4 cellular contexts compared by ENCODE assay signal in genomic region chr20:37661536-37661935, GRCh38.
TF ChIP-seq lines count a peak whose summit lies in the region.

No MANE protein-coding gene starts in this region.

TF ChIP-seq in SK-N-SH treated with all-trans-retinoic acid at 6 μM for 48 hours, 23 proteins besides CTCF, POLR2A, EP300 and RAD21 (continued from another document):
- TF ChIP-seq PATZ1 (CRISPR knock-in tag; IDR thresholded peaks at IDR 0.05; ENCODE audit: borderline replicate concordance) (no peak), ZNF70 (CRISPR knock-in tag; IDR thresholded peaks at IDR 0.05) (peak; percentile 96)

TF ChIP-seq in SK-N-SH, 30 proteins besides CTCF, POLR2A, EP300 and RAD21:
- no peak for TF ChIP-seq REST (IDR thresholded peaks at IDR 0.05; ENCODE audit: low read depth, low read length)

TF ChIP-seq in GM23338, 12 proteins besides CTCF, POLR2A, EP300 and RAD21 (continued from another document):
- TF ChIP-seq ZNF462 (CRISPR knock-in tag; IDR thresholded peaks at IDR 0.05) = no peak
- TF ChIP-seq NANOG (IDR thresholded peaks at IDR 0.05; ENCODE audit: borderline replicate concordance) = no peak
- no peak for TF ChIP-seq STAT1 (IDR thresholded peaks at IDR 0.05; ENCODE audit: unreplicated experiment)
- no peak for TF ChIP-seq REST (IDR thresholded peaks at IDR 0.05; ENCODE audit: unreplicated experiment)
- no peak for TF ChIP-seq ZNF331 (CRISPR knock-in tag; IDR thresholded peaks at IDR 0.05; ENCODE audit: low read depth)
- TF ChIP-seq ETS1 (IDR thresholded peaks at IDR 0.05) = no peak
- no peak for TF ChIP-seq POLR2AphosphoS5 (IDR thresholded peaks at IDR 0.05; ENCODE audit: low read depth)
- TF ChIP-seq CREB1 (CRISPR knock-in tag; IDR thresholded peaks at IDR 0.05; ENCODE audit: low read depth) = no peak
- TF ChIP-seq JUNB (IDR thresholded peaks at IDR 0.05; ENCODE audit: unreplicated experiment) = no peak
- TF ChIP-seq ZNF114 (CRISPR knock-in tag; IDR thresholded peaks at IDR 0.05) = no peak
- TF ChIP-seq EZH2 (IDR thresholded peaks at IDR 0.05; ENCODE audit: low read depth, unreplicated experiment) = no peak

TF ChIP-seq in WTC11, 78 proteins besides CTCF, POLR2A, EP300 and RAD21 (continued from another document):
- TF ChIP-seq, protein P1, sequence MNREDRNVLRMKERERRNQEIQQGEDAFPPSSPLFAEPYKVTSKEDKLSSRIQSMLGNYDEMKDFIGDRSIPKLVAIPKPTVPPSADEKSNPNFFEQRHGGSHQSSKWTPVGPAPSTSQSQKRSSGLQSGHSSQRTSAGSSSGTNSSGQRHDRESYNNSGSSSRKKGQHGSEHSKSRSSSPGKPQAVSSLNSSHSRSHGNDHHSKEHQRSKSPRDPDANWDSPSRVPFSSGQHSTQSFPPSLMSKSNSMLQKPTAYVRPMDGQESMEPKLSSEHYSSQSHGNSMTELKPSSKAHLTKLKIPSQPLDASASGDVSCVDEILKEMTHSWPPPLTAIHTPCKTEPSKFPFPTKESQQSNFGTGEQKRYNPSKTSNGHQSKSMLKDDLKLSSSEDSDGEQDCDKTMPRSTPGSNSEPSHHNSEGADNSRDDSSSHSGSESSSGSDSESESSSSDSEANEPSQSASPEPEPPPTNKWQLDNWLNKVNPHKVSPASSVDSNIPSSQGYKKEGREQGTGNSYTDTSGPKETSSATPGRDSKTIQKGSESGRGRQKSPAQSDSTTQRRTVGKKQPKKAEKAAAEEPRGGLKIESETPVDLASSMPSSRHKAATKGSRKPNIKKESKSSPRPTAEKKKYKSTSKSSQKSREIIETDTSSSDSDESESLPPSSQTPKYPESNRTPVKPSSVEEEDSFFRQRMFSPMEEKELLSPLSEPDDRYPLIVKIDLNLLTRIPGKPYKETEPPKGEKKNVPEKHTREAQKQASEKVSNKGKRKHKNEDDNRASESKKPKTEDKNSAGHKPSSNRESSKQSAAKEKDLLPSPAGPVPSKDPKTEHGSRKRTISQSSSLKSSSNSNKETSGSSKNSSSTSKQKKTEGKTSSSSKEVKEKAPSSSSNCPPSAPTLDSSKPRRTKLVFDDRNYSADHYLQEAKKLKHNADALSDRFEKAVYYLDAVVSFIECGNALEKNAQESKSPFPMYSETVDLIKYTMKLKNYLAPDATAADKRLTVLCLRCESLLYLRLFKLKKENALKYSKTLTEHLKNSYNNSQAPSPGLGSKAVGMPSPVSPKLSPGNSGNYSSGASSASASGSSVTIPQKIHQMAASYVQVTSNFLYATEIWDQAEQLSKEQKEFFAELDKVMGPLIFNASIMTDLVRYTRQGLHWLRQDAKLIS (CRISPR knock-in tag; IDR thresholded peaks at IDR 0.05; ENCODE audit: borderline replicate concordance) = no peak
- TF ChIP-seq ZNF263 (CRISPR knock-in tag; IDR thresholded peaks at IDR 0.05; ENCODE audit: low read depth) (no peak), TEAD1 (CRISPR knock-in tag; IDR thresholded peaks at IDR 0.05) (no peak), ZNF396 (CRISPR knock-in tag; IDR thresholded peaks at IDR 0.05; ENCODE audit: borderline replicate concordance) (no peak), FOXP4 (CRISPR knock-in tag; IDR thresholded peaks at IDR 0.05) (no peak)
- TF ChIP-seq, protein P2, sequence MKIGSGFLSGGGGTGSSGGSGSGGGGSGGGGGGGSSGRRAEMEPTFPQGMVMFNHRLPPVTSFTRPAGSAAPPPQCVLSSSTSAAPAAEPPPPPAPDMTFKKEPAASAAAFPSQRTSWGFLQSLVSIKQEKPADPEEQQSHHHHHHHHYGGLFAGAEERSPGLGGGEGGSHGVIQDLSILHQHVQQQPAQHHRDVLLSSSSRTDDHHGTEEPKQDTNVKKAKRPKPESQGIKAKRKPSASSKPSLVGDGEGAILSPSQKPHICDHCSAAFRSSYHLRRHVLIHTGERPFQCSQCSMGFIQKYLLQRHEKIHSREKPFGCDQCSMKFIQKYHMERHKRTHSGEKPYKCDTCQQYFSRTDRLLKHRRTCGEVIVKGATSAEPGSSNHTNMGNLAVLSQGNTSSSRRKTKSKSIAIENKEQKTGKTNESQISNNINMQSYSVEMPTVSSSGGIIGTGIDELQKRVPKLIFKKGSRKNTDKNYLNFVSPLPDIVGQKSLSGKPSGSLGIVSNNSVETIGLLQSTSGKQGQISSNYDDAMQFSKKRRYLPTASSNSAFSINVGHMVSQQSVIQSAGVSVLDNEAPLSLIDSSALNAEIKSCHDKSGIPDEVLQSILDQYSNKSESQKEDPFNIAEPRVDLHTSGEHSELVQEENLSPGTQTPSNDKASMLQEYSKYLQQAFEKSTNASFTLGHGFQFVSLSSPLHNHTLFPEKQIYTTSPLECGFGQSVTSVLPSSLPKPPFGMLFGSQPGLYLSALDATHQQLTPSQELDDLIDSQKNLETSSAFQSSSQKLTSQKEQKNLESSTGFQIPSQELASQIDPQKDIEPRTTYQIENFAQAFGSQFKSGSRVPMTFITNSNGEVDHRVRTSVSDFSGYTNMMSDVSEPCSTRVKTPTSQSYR (CRISPR knock-in tag; IDR thresholded peaks at IDR 0.05) = no peak
- TF ChIP-seq, protein P3, sequence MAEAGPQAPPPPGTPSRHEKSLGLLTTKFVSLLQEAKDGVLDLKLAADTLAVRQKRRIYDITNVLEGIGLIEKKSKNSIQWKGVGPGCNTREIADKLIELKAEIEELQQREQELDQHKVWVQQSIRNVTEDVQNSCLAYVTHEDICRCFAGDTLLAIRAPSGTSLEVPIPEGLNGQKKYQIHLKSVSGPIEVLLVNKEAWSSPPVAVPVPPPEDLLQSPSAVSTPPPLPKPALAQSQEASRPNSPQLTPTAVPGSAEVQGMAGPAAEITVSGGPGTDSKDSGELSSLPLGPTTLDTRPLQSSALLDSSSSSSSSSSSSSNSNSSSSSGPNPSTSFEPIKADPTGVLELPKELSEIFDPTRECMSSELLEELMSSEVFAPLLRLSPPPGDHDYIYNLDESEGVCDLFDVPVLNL (CRISPR knock-in tag; IDR thresholded peaks at IDR 0.05; ENCODE audit: borderline replicate concordance, low read depth) = no peak
- TF ChIP-seq, protein P4, sequence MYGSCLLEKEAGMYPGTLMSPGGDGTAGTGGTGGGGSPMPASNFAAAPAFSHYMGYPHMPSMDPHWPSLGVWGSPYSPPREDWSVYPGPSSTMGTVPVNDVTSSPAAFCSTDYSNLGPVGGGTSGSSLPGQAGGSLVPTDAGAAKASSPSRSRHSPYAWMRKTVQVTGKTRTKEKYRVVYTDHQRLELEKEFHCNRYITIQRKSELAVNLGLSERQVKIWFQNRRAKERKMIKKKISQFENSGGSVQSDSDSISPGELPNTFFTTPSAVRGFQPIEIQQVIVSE (CRISPR knock-in tag; IDR thresholded peaks at IDR 0.05; ENCODE audit: borderline replicate concordance) = no peak
